ENCODE assay signal across 6 cellular contexts in the genomic region with DNA sequence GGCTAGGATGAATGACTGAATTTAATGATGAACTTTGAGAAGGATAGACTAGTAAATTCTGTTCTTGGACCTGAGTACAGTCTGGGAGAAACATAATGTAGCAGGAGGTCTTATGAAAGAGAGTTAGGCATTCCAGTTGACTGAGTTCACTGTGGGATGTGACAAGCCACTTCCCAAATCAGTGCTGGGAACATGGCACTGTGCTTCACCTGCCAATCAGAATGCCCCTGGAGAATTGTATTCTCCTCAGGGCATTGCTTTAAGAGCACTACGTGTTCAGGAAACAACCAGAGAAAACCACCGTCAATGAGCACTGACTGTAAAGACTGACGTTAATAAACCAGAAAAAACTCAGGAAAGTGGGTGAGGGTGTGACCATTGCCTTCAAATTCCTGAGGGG. TPM values are rescaled to one million over a fixed set of nuclear protein-coding genes. Genes with fewer than 3 reads are reported as not detected.
A peak's percentile ranks its signal among the peaks of the same experiment; 100 is the strongest.
DNase-seq lines count a peak whose midpoint lies in the region; ATAC-seq, FAIRE-seq and TF ChIP-seq lines count a peak whose summit lies in the region.

No MANE protein-coding gene starts in this region.

- no peak overlapping the region for H3K18ac ChIP-seq in H1 (ENCODE audit: extremely low read depth, low read length)

- H3K27ac ChIP-seq in H1 (ENCODE audit: low read depth, low read length) (no peak overlapping the region), smooth muscle cell (ENCODE audit: low read depth) (peak overlapping the region; percentile 98)

- H3K36me3 ChIP-seq in H1 (ENCODE audit: control insufficient read depth in 2 of 4, insufficient read depth in 4 of 4, low read length in 3 of 4) (peaks cover 6 to 32% (median 13%) of the 10 kb centered on the region in 4 experiments), smooth muscle cell (ENCODE audit: low read depth) (no peaks in the 10 kb centered on the region)

- no peak overlapping the region for H2BK15ac ChIP-seq in H1 (ENCODE audit: low read length)

- H3K4ac ChIP-seq in H1 (replicated peaks; ENCODE audit: insufficient read length, low read depth, low read length) = no peak overlapping the region

- WGBS in H1 (ENCODE audit: extremely low coverage in 1 of 2, insufficient coverage in 1 of 2, insufficient read length in 1 of 2, insufficient replicate concordance in 2 of 2, low coverage in 1 of 2, low lambda C conversion rate in 2 of 2, missing lambda C conversion rate in 1 of 2), 2 experiments = 97% methylated on average over 3 of the region's 3 CpGs; no CpG with 5 or more reads in 1 of the 2 experiments
- 65% methylated on average over 3 of the region's 3 CpGs for WGBS in smooth muscle cell (ENCODE audit: low lambda C conversion rate)

- no peak overlapping the region for H3K23ac ChIP-seq in H1 (ENCODE audit: insufficient read length)

- no peak overlapping the region for H3K14ac ChIP-seq in H1 (ENCODE audit: insufficient read length)

- no peak overlapping the region for H2BK20ac ChIP-seq in H1 (ENCODE audit: low read length)

- no peak for TF ChIP-seq POLR2A in H1 (IDR thresholded peaks at IDR 0.05; ENCODE audit: control extremely low read depth in 1 of 2, low read depth in 2 of 2, low read length in 2 of 2)

- no peak for FAIRE-seq in H1 (lab: Jason Lieb, UNC)

- H4K5ac ChIP-seq in H1 (ENCODE audit: insufficient read length, low read depth, low read length) = no peak overlapping the region

- H2AFZ ChIP-seq in H1 (ENCODE audit: low read length) (no peak overlapping the region), smooth muscle cell (ENCODE audit: low read depth) (no peak overlapping the region)

- DNase-seq in NCI-H1436 treated with DMSO at 0.1 percent for 48 hours (lab: John Stamatoyannopoulos, UW) (peak; percentile 25), H1 (ENCODE audit: low read depth in 1 of 2, low spot score in 2 of 2) (no peak), smooth muscle cell (lab: John Stamatoyannopoulos, UW; ENCODE audit: unreplicated experiment) (no peak), NCI-H2081 (lab: John Stamatoyannopoulos, UW) (no peak), NCI-H128 (lab: John Stamatoyannopoulos, UW; ENCODE audit: unreplicated experiment) (no peak), left lobe of liver (ENCODE audit: low spot score) (no peak)

- H3K79me1 ChIP-seq in H1 (ENCODE audit: low read depth, low read length) = peaks cover 2% of the 10 kb centered on the region; the same call in 1 of the 2 replicates

- no peak for TF ChIP-seq RAD21 in H1 (IDR thresholded peaks at IDR 0.05 in 1 of 2, conservative IDR thresholded peaks at IDR 0.05 in 1 of 2; ENCODE audit: low read depth in 2 of 2, low read length in 2 of 2)

- H3K4me1 ChIP-seq in H1 (replicated peaks in 1 of 4; ENCODE audit: control insufficient read depth in 3 of 4, insufficient read depth in 4 of 4, low read length in 3 of 4) (peaks cover 0 to 3% (median 2%) of the 10 kb centered on the region in 4 experiments), smooth muscle cell (ENCODE audit: low read depth) (peaks cover 12% of the 10 kb centered on the region)

- H3K79me2 ChIP-seq in H1 (ENCODE audit: control insufficient read depth in 1 of 2, insufficient read depth in 2 of 2, low read length in 2 of 2) = no peaks in the 10 kb centered on the region; a peak in 1 of 4 replicates
- H3K79me2 ChIP-seq in smooth muscle cell (ENCODE audit: low read depth) = peaks cover 5% of the 10 kb centered on the region

- H3K4me2 ChIP-seq in H1 (ENCODE audit: insufficient read depth in 1 of 2, low read depth in 2 of 2, low read length in 2 of 2) (peak overlapping the region; percentile 77 to 92; a peak in 3 of 4 replicates), smooth muscle cell (peak overlapping the region; percentile 91)

- H4K20me1 ChIP-seq in H1 (replicated peaks in 1 of 2; ENCODE audit: control insufficient read depth in 1 of 2, insufficient read depth in 2 of 2, low read length in 2 of 2) (peaks cover 2 to 6% of the 10 kb centered on the region in 2 experiments), smooth muscle cell (ENCODE audit: low read depth) (no peaks in the 10 kb centered on the region)

- H4K8ac ChIP-seq in H1 (ENCODE audit: extremely low read depth, insufficient read depth, low read length) = no peak overlapping the region

- no peaks in the 10 kb centered on the region for H3F3A ChIP-seq in smooth muscle cell (ENCODE audit: low read depth)

- POLR2A ChIA-PET in H1 (lab: Charles Lee; ENCODE audit: partially characterized antibody) = interaction anchor here (1.0 to 7.9 kb wide), 7 partner anchors 10 to 69 kb away, joined by 3 to 84 read pairs (median 6); a partner anchor contains a TSS

- H3K56ac ChIP-seq in H1 (replicated peaks; ENCODE audit: insufficient read length, low read depth, low read length) = no peak overlapping the region

- no peak overlapping the region for H2BK12ac ChIP-seq in H1 (ENCODE audit: low read depth, low read length)

- no peak overlapping the region for H2BK120ac ChIP-seq in H1 (replicated peaks; ENCODE audit: low read depth, low read length)

- H3K9me3 ChIP-seq in H1 (ENCODE audit: insufficient read depth in 2 of 2, low read depth in 1 of 2, low read length in 1 of 2) (no peaks in the 10 kb centered on the region), smooth muscle cell (replicated peaks; ENCODE audit: low read depth) (no peaks in the 10 kb centered on the region)

- no peak for ATAC-seq in left lobe of liver

- peaks cover 10% of the 10 kb centered on the region for H3K23me2 ChIP-seq in H1 (ENCODE audit: low read depth, low read length)

- CTCF ChIA-PET in H1 (lab: Charles Lee; ENCODE audit: partially characterized antibody) = interaction anchor here (0.9 to 15.9 kb wide), 11 partner anchors 11 to 97 kb away, joined by 3 to 347 read pairs (median 9); a partner anchor contains a TSS

- H3K27me3 ChIP-seq in H1 (replicated peaks in 1 of 4; ENCODE audit: control insufficient read depth in 3 of 4, extremely low read depth in 1 of 4, insufficient read depth in 3 of 4, low read length in 3 of 4) (peaks cover 0 to 7% (median 0%) of the 10 kb centered on the region in 4 experiments; a peak in 1 of 7 replicates), smooth muscle cell (ENCODE audit: low read depth) (no peaks in the 10 kb centered on the region)

- no peak overlapping the region for H2AK5ac ChIP-seq in H1 (ENCODE audit: low read depth, low read length)

- no peak overlapping the region for H2BK5ac ChIP-seq in H1 (ENCODE audit: low read depth, low read length)

- H4K91ac ChIP-seq in H1 (replicated peaks; ENCODE audit: insufficient read length, low read length) = no peak overlapping the region

- TF ChIP-seq CTCF in H1 (IDR thresholded peaks at IDR 0.05; ENCODE audit: control extremely low read depth in 1 of 3, insufficient read depth in 1 of 3, low read depth in 1 of 3, low read length in 3 of 3) = no peak
- no peak for TF ChIP-seq CTCF in smooth muscle cell (IDR thresholded peaks at IDR 0.05; ENCODE audit: borderline replicate concordance, insufficient read depth, poor library complexity, severe bottlenecking)

- H3K9ac ChIP-seq in H1 (replicated peaks in 1 of 4; ENCODE audit: extremely low read depth in 1 of 4, low read depth in 3 of 4, low read length in 3 of 4) (no peak overlapping the region; a peak in 1 of 7 replicates), smooth muscle cell (ENCODE audit: low read depth) (peak overlapping the region; percentile 99)

- no peak for TF ChIP-seq EP300 in H1 (IDR thresholded peaks at IDR 0.05; ENCODE audit: borderline replicate concordance in 1 of 2, low read depth in 2 of 2, low read length in 2 of 2)

- peak overlapping the region in 3 of 4 experiments; percentile 70 to 92 (median 87); a peak in 5 of 8 replicates for H3K4me3 ChIP-seq in H1 (ENCODE audit: extremely low read depth in 1 of 4, insufficient read depth in 2 of 4, low read depth in 3 of 4, low read length in 4 of 4)
- peak overlapping the region; percentile 82 for H3K4me3 ChIP-seq in smooth muscle cell

RNA-seq across cellular contexts. Expression of a gene that starts 1.2 kb away (rescaled TPM):
- 9.0 and 10.5 TPM in 2 replicates for total RNA-seq in H1 (2021; fragmentation: NEBNext Ultra II Directional; extraction: Animal tissue kit (Norgen Biotek cat#: 25700))
- 8.2 and 8.6 TPM in 2 replicates for polyA plus RNA-seq in H1 (2011; rRNA removed)
- polyA plus RNA-seq in H1 (2011; cell fraction: cytosol; rRNA removed) = 10.2 TPM
- polyA plus RNA-seq in H1 (2011; cell fraction: nucleus; rRNA removed) = 9.0 TPM
- polyA plus RNA-seq in H1 (2012, experiment 1 of 2) = 5.6 to 10.9 TPM (median 9.7 TPM) in 4 replicates
- 7.0 TPM for polyA plus RNA-seq in H1 (2012, experiment 2 of 2)
- polyA plus RNA-seq in H1 (2013, experiment 1 of 2) = 9.5 TPM
- polyA plus RNA-seq in H1 (2013, experiment 2 of 2) = 10.1 TPM
- 2.7 and 3.1 TPM in 2 replicates for polyA minus RNA-seq in H1 (2011; rRNA and poly(A)+ RNA removed)
- 5.0 TPM for polyA minus RNA-seq in H1 (2011; cell fraction: cytosol; rRNA and poly(A)+ RNA removed)
- 4.1 TPM for polyA minus RNA-seq in H1 (2011; cell fraction: nucleus; rRNA and poly(A)+ RNA removed)
- total RNA-seq in smooth muscle cell = 9.8 and 19.6 TPM in 2 replicates
- polyA plus RNA-seq in smooth muscle cell = 35.5 and 37.1 TPM in 2 replicates
- total RNA-seq in left lobe of liver = 12.6 TPM

RNA-seq across cellular contexts. Expression of a gene that starts 1.5 kb away (rescaled TPM):
- total RNA-seq in H1 (2021; fragmentation: NEBNext Ultra II Directional; extraction: Animal tissue kit (Norgen Biotek cat#: 25700)) = 14,987 and 16,528 TPM in 2 replicates
- polyA plus RNA-seq in H1 (2011; rRNA removed) (105 and 169 TPM in 2 replicates), smooth muscle cell (not detected in 2 replicates)
- 147 TPM for polyA plus RNA-seq in H1 (2011; cell fraction: cytosol; rRNA removed)
- polyA plus RNA-seq in H1 (2011; cell fraction: nucleus; rRNA removed) = 8,272 TPM
- 41.1 to 222 TPM (median 149 TPM) in 4 replicates for polyA plus RNA-seq in H1 (2012, experiment 1 of 2)
- 95.4 TPM for polyA plus RNA-seq in H1 (2012, experiment 2 of 2)
- polyA plus RNA-seq in H1 (2013, experiment 1 of 2) = not detected
- not detected for polyA plus RNA-seq in H1 (2013, experiment 2 of 2)
- 22,686 and 26,507 TPM in 2 replicates for polyA minus RNA-seq in H1 (2011; rRNA and poly(A)+ RNA removed)
- 25,731 TPM for polyA minus RNA-seq in H1 (2011; cell fraction: cytosol; rRNA and poly(A)+ RNA removed)
- polyA minus RNA-seq in H1 (2011; cell fraction: nucleus; rRNA and poly(A)+ RNA removed) = 138,882 TPM
- total RNA-seq in smooth muscle cell (10,156 and 21,067 TPM in 2 replicates), left lobe of liver (13,056 TPM)

RNA-seq across cellular contexts. Expression of a gene that starts 5.7 kb away (rescaled TPM):
- 17.5 and 18.6 TPM in 2 replicates for total RNA-seq in H1 (2021; fragmentation: NEBNext Ultra II Directional; extraction: Animal tissue kit (Norgen Biotek cat#: 25700))
- polyA plus RNA-seq in H1 (2011; rRNA removed) (15.9 and 18.7 TPM in 2 replicates), smooth muscle cell (1.9 and 2.9 TPM in 2 replicates)
- polyA plus RNA-seq in H1 (2011; cell fraction: cytosol; rRNA removed) = 18.5 TPM
- 26.3 TPM for polyA plus RNA-seq in H1 (2011; cell fraction: nucleus; rRNA removed)
- polyA plus RNA-seq in H1 (2012, experiment 1 of 2) = 11.9 to 15.0 TPM (median 13.1 TPM) in 4 replicates
- polyA plus RNA-seq in H1 (2012, experiment 2 of 2) = 19.9 TPM
- 13.2 TPM for polyA plus RNA-seq in H1 (2013, experiment 1 of 2)
- polyA plus RNA-seq in H1 (2013, experiment 2 of 2) = 13.3 TPM
- polyA minus RNA-seq in H1 (2011; rRNA and poly(A)+ RNA removed) = 16.5 and 20.0 TPM in 2 replicates
- 17.8 TPM for polyA minus RNA-seq in H1 (2011; cell fraction: cytosol; rRNA and poly(A)+ RNA removed)
- 27.4 TPM for polyA minus RNA-seq in H1 (2011; cell fraction: nucleus; rRNA and poly(A)+ RNA removed)
- total RNA-seq in smooth muscle cell (0.49 and 2.1 TPM in 2 replicates), left lobe of liver (0.40 TPM)

RNA-seq across cellular contexts. Expression of a gene that starts 8.6 kb away (rescaled TPM):
- 7.8 and 8.2 TPM in 2 replicates for total RNA-seq in H1 (2021; fragmentation: NEBNext Ultra II Directional; extraction: Animal tissue kit (Norgen Biotek cat#: 25700))
- polyA plus RNA-seq in H1 (2011; rRNA removed) (11.4 and 12.8 TPM in 2 replicates), smooth muscle cell (not detected in 2 replicates)
- 10.7 TPM for polyA plus RNA-seq in H1 (2011; cell fraction: cytosol; rRNA removed)
- polyA plus RNA-seq in H1 (2011; cell fraction: nucleus; rRNA removed) = 7.5 TPM
- polyA plus RNA-seq in H1 (2012, experiment 1 of 2) = 4.5 to 6.7 TPM (median 5.3 TPM) in 4 replicates
- 7.9 TPM for polyA plus RNA-seq in H1 (2012, experiment 2 of 2)
- polyA plus RNA-seq in H1 (2013, experiment 1 of 2) = 2.0 TPM
- 2.5 TPM for polyA plus RNA-seq in H1 (2013, experiment 2 of 2)
- 2.5 TPM in 2 replicates for polyA minus RNA-seq in H1 (2011; rRNA and poly(A)+ RNA removed)
- polyA minus RNA-seq in H1 (2011; cell fraction: cytosol; rRNA and poly(A)+ RNA removed) = 2.6 TPM
- 1.8 TPM for polyA minus RNA-seq in H1 (2011; cell fraction: nucleus; rRNA and poly(A)+ RNA removed)
- total RNA-seq in smooth muscle cell (not detected in 2 replicates), left lobe of liver (0.23 TPM)

RNA-seq across cellular contexts. Expression of a gene that starts 14.4 kb away (rescaled TPM):
- total RNA-seq in H1 (2021; fragmentation: NEBNext Ultra II Directional; extraction: Animal tissue kit (Norgen Biotek cat#: 25700)) = 1.3 and 1.4 TPM in 2 replicates
- 1.8 and 2.4 TPM in 2 replicates for polyA plus RNA-seq in H1 (2011; rRNA removed)
- 1.00 TPM for polyA plus RNA-seq in H1 (2011; cell fraction: cytosol; rRNA removed)
- 2.7 TPM for polyA plus RNA-seq in H1 (2011; cell fraction: nucleus; rRNA removed)
- 0.49 to 1.4 TPM (median 0.95 TPM) in 4 replicates for polyA plus RNA-seq in H1 (2012, experiment 1 of 2)
- polyA plus RNA-seq in H1 (2012, experiment 2 of 2) = 0.83 TPM
- polyA plus RNA-seq in H1 (2013, experiment 1 of 2) = 1.5 TPM
- 1.0 TPM for polyA plus RNA-seq in H1 (2013, experiment 2 of 2)
- 0.73 and 1.2 TPM in 2 replicates for polyA minus RNA-seq in H1 (2011; rRNA and poly(A)+ RNA removed)
- polyA minus RNA-seq in H1 (2011; cell fraction: cytosol; rRNA and poly(A)+ RNA removed) = not detected
- polyA minus RNA-seq in H1 (2011; cell fraction: nucleus; rRNA and poly(A)+ RNA removed) = not detected
- 1.7 and 4.6 TPM in 2 replicates for total RNA-seq in smooth muscle cell
- 5.9 TPM in 1 of 2 replicates, not detected in the other for polyA plus RNA-seq in smooth muscle cell
- 0.96 TPM for total RNA-seq in left lobe of liver
